ENCODE assay signal across 1 cellular context in the genomic region with DNA sequence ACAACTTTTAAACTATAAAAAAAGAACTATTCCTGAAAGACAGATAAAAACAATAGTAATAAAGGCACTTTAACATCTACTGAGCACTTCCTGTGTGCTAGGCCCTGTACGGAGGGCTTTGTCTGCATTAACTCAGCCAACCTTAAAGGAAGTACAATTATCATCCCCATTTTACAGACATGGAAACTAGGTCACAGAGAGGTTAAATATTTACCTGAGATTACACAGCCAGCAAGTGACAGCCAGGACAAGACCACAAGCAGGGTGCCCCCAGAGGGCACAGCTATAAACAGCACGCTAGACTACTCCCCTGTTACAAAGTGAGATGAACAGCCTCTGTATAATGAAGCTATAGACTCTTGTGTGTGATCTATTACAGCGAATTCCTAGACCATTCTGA.
TF ChIP-seq lines count a peak whose summit lies in the region.

No MANE protein-coding gene starts in this region.

TF ChIP-seq in GM12878, 131 proteins besides CTCF, POLR2A, EP300 and RAD21:
- TF ChIP-seq TBL1XR1 (IDR thresholded peaks at IDR 0.05; ENCODE audit: low read depth, low read length) (no peak), KLF5 (IDR thresholded peaks at IDR 0.05; ENCODE audit: partially characterized antibody) (no peak), TCF3 (IDR thresholded peaks at IDR 0.05; ENCODE audit: borderline replicate concordance, insufficient read depth, low read depth, low read length) (no peak), YBX1 (IDR thresholded peaks at IDR 0.05) (no peak), REST (IDR thresholded peaks at IDR 0.05; ENCODE audit: low read depth, low read length) (no peak), CHD1 (IDR thresholded peaks at IDR 0.05; ENCODE audit: low read depth, low read length) (no peak)
